18 cellular contexts compared by ENCODE assay signal in genomic region chr9:72597606-72598005, GRCh38.
DNase-seq lines count a peak whose midpoint lies in the region; ATAC-seq, FAIRE-seq and TF ChIP-seq lines count a peak whose summit lies in the region.
"Had no signal": no experiment of that assay in that cellular context is flagged by ENCODE, and none has a peak within 500 bp of the region (broad histone marks: within the 10 kb centered on the region; RNA-seq: fewer than 3 reads in every experiment).

No MANE protein-coding gene starts in this region.

- H3K79me2 ChIP-seq in HepG2 (ENCODE audit: insufficient read depth, low read length) = no peaks in the 10 kb centered on the region
- no peaks in the 10 kb centered on the region for H3K79me2 ChIP-seq in smooth muscle cell (ENCODE audit: low read depth)

- FAIRE-seq in HepG2 (lab: Jason Lieb, UNC) = no peak
- FAIRE-seq: GM12878, GM19239 had no signal

- no peak for TF ChIP-seq RAD21 in HepG2 (CRISPR knock-in tag; IDR thresholded peaks at IDR 0.05)

- H3K36me3 ChIP-seq in right lobe of liver (no peaks in the 10 kb centered on the region), HepG2 (replicated peaks in 1 of 2; ENCODE audit: control insufficient read depth in 1 of 2, insufficient read depth in 2 of 2, low read length in 2 of 2) (no peaks in the 10 kb centered on the region), smooth muscle cell (ENCODE audit: low read depth) (no peaks in the 10 kb centered on the region)
- H3K36me3 ChIP-seq: BLaER1 treated with 17β-estradiol and CSF1 and Interleukin-3, amounts not matched to agents 10 nM and 100 nM had no signal

- ATAC-seq in right lobe of liver = no peak
- ATAC-seq in HepG2 = no peak
- ATAC-seq: CD8-positive, alpha-beta T cell; GM12878 had no signal

- H2AFZ ChIP-seq in HepG2 (ENCODE audit: low read length) (no peak overlapping the region), smooth muscle cell (ENCODE audit: low read depth) (no peak overlapping the region)

- H4K20me1 ChIP-seq in HepG2 (ENCODE audit: insufficient read depth, low read length) (no peaks in the 10 kb centered on the region), smooth muscle cell (ENCODE audit: low read depth) (no peaks in the 10 kb centered on the region)
- H4K20me1 ChIP-seq: BLaER1 treated with 17β-estradiol and CSF1 and Interleukin-3, amounts not matched to agents 10 nM and 100 nM had no signal

- no peak for TF ChIP-seq EP300 in HepG2 (IDR thresholded peaks at IDR 0.05; ENCODE audit: low read depth in 2 of 2, low read length in 2 of 2)
- TF ChIP-seq EP300 in HepG2 (CRISPR knock-in tag; IDR thresholded peaks at IDR 0.05; ENCODE audit: borderline replicate concordance) = no peak

- POLR2A ChIA-PET in HepG2 (lab: Yijun Ruan, JAX) = no interaction called here

- WGBS in right lobe of liver (ENCODE audit: insufficient coverage, low coverage, low lambda C conversion rate, missing lambda C conversion rate) = 98% methylated on average over 3 of the region's 3 CpGs
- 66% methylated on average over 3 of the region's 3 CpGs for WGBS in HepG2 (ENCODE audit: low lambda C conversion rate)
- 19% methylated on average over 3 of the region's 3 CpGs for WGBS in smooth muscle cell (ENCODE audit: low lambda C conversion rate)

- TF ChIP-seq CTCF in right lobe of liver (IDR thresholded peaks at IDR 0.05) = no peak
- TF ChIP-seq CTCF in HepG2 (CRISPR knock-in tag; IDR thresholded peaks at IDR 0.05) = no peak
- TF ChIP-seq CTCF in smooth muscle cell (IDR thresholded peaks at IDR 0.05; ENCODE audit: borderline replicate concordance, insufficient read depth, poor library complexity, severe bottlenecking) = no peak

- peak overlapping the region in 2 of 3 donors; percentile 34 to 51 for H3K27ac ChIP-seq in right lobe of liver
- H3K27ac ChIP-seq in HepG2 (ENCODE audit: extremely low read length, insufficient read depth, low read length) = no peak overlapping the region
- H3K27ac ChIP-seq in smooth muscle cell (ENCODE audit: low read depth) = peak overlapping the region; percentile 4
- H3K27ac ChIP-seq: BLaER1 treated with 17β-estradiol and CSF1 and Interleukin-3, amounts not matched to agents 10 nM and 100 nM had no signal

- intact Hi-C loops in right lobe of liver (cut with DNase I) = loop anchor here in 1 of 2 donors (10.0 kb wide), 1 partner anchor 323 kb away; no protein-coding TSS in a partner anchor
- intact Hi-C loops in HepG2 (cut with micrococcal nuclease; ENCODE audit: unreplicated experiment) = no loop called here

- H3K9me3 ChIP-seq in right lobe of liver (no peaks in the 10 kb centered on the region), HepG2 (ENCODE audit: low read length) (no peaks in the 10 kb centered on the region), smooth muscle cell (replicated peaks; ENCODE audit: low read depth) (no peaks in the 10 kb centered on the region)
- H3K9me3 ChIP-seq: BLaER1 treated with 17β-estradiol and CSF1 and Interleukin-3, amounts not matched to agents 10 nM and 100 nM had no signal

- in situ Hi-C loops in HepG2 (cut with HindIII; ENCODE audit: extremely low pct_ligation_motif_present, low pct_unique_long_range_greater_than_20kb) = loop anchor here (25.0 kb wide), 1 partner anchor 560 kb away; no protein-coding TSS in a partner anchor

- BruUV-seq in HepG2 (replicated peaks; lab: Mats Ljungman, UMichigan) = no TSS peak

- H3K4me1 ChIP-seq in right lobe of liver (peaks cover 0 to 5% (median 0%) of the 10 kb centered on the region in 4 donors), HepG2 (ENCODE audit: insufficient read depth, low read length) (no peaks in the 10 kb centered on the region), smooth muscle cell (ENCODE audit: low read depth) (peaks cover 3% of the 10 kb centered on the region)

- peaks cover 5% of the 10 kb centered on the region for H3F3A ChIP-seq in smooth muscle cell (ENCODE audit: low read depth)

- H3K4me3 ChIP-seq in right lobe of liver = no peak overlapping the region
- H3K4me3 ChIP-seq in HepG2 (replicated peaks in 1 of 3; ENCODE audit: insufficient read depth in 1 of 3, low read depth in 2 of 3, low read length in 3 of 3) = no peak overlapping the region
- H3K4me3 ChIP-seq in smooth muscle cell = no peak overlapping the region
- H3K4me3 ChIP-seq: BLaER1 treated with 17β-estradiol and CSF1 and Interleukin-3, amounts not matched to agents 10 nM and 100 nM; GM12878 had no signal

- no peak overlapping the region for H3K9ac ChIP-seq in HepG2 (ENCODE audit: insufficient read depth, low read depth, low read length)
- no peak overlapping the region for H3K9ac ChIP-seq in smooth muscle cell (ENCODE audit: low read depth)
- H3K9ac ChIP-seq: BLaER1 treated with 17β-estradiol and CSF1 and Interleukin-3, amounts not matched to agents 10 nM and 100 nM had no signal

- DNase-seq in right lobe of liver = no peak
- DNase-seq in HepG2 (ENCODE audit: low spot score) = no peak
- DNase-seq in amniotic epithelial cell (ENCODE audit: low read depth) = peak; percentile 70
- DNase-seq in smooth muscle cell (lab: John Stamatoyannopoulos, UW; ENCODE audit: unreplicated experiment) = no peak
- no peak for DNase-seq in islet precursor cell
- DNase-seq in NCI-H1048 (lab: John Stamatoyannopoulos, UW) = no peak
- DNase-seq in foreskin melanocyte = no peak
- DNase-seq: 8988T; Calu3; CD8-positive, alpha-beta T cell; DMS 273 treated with DMSO at 0.1 percent for 48 hours; DMS53; DND-41; EL; HCEC 1CT had no signal

- CTCF ChIA-PET in HepG2 (lab: Yijun Ruan, JAX; ENCODE audit: low intra/inter-chr PET ratio, low total read pairs) = interaction anchor here (0.7 kb wide), 1 partner anchor 317 kb away, joined by 3 read pairs; no protein-coding TSS in a partner anchor

- H3K27me3 ChIP-seq in right lobe of liver = no peaks in the 10 kb centered on the region
- H3K27me3 ChIP-seq in HepG2 (ENCODE audit: control insufficient read depth in 1 of 2, insufficient read depth in 2 of 2, low read length in 2 of 2) = no peaks in the 10 kb centered on the region; a peak in 1 of 5 replicates
- no peaks in the 10 kb centered on the region for H3K27me3 ChIP-seq in smooth muscle cell (ENCODE audit: low read depth)
- H3K27me3 ChIP-seq: BLaER1 treated with 17β-estradiol and CSF1 and Interleukin-3, amounts not matched to agents 10 nM and 100 nM had no signal

- TF ChIP-seq POLR2A in right lobe of liver (IDR thresholded peaks at IDR 0.05) = no peak
- TF ChIP-seq POLR2A in HepG2 (IDR thresholded peaks at IDR 0.05; ENCODE audit: insufficient read depth in 1 of 2, low read depth in 2 of 2, low read length in 2 of 2) = no peak

- H3K4me2 ChIP-seq in HepG2 (ENCODE audit: low read depth, low read length) = no peak overlapping the region
- H3K4me2 ChIP-seq in smooth muscle cell = peak overlapping the region; percentile 51
- H3K4me2 ChIP-seq: BLaER1 treated with 17β-estradiol and CSF1 and Interleukin-3, amounts not matched to agents 10 nM and 100 nM had no signal

TF ChIP-seq in HepG2, 621 proteins besides CTCF, POLR2A, EP300 and RAD21 (continues in another document):
- no peak for TF ChIP-seq HOXA9 (CRISPR knock-in tag; IDR thresholded peaks at IDR 0.05; ENCODE audit: borderline replicate concordance)
- no peak for TF ChIP-seq ZSCAN25 (CRISPR knock-in tag; IDR thresholded peaks at IDR 0.05)
- TF ChIP-seq PPARG (CRISPR knock-in tag; conservative IDR thresholded peaks at IDR 0.05) = no peak
- no peak for TF ChIP-seq ZNF275 (CRISPR knock-in tag; IDR thresholded peaks at IDR 0.05; ENCODE audit: borderline replicate concordance)
- TF ChIP-seq ZBTB38 (CRISPR knock-in tag; IDR thresholded peaks at IDR 0.05) = no peak
- TF ChIP-seq PCBP2 (optimal IDR thresholded peaks at IDR 0.05; ENCODE audit: low read depth, low read length, poor library complexity, severe bottlenecking) = no peak
- no peak for TF ChIP-seq AGO1 (IDR thresholded peaks at IDR 0.05; ENCODE audit: low read depth, low read length, poor library complexity, severe bottlenecking)
- TF ChIP-seq, protein P1, sequence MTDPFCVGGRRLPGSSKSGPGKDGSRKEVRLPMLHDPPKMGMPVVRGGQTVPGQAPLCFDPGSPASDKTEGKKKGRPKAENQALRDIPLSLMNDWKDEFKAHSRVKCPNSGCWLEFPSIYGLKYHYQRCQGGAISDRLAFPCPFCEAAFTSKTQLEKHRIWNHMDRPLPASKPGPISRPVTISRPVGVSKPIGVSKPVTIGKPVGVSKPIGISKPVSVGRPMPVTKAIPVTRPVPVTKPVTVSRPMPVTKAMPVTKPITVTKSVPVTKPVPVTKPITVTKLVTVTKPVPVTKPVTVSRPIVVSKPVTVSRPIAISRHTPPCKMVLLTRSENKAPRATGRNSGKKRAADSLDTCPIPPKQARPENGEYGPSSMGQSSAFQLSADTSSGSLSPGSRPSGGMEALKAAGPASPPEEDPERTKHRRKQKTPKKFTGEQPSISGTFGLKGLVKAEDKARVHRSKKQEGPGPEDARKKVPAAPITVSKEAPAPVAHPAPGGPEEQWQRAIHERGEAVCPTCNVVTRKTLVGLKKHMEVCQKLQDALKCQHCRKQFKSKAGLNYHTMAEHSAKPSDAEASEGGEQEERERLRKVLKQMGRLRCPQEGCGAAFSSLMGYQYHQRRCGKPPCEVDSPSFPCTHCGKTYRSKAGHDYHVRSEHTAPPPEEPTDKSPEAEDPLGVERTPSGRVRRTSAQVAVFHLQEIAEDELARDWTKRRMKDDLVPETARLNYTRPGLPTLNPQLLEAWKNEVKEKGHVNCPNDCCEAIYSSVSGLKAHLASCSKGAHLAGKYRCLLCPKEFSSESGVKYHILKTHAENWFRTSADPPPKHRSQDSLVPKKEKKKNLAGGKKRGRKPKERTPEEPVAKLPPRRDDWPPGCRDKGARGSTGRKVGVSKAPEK (CRISPR knock-in tag; IDR thresholded peaks at IDR 0.05; ENCODE audit: borderline replicate concordance) = no peak
- TF ChIP-seq SMYD3 (CRISPR knock-in tag; IDR thresholded peaks at IDR 0.05) = no peak
- TF ChIP-seq STAG1 (CRISPR knock-in tag; IDR thresholded peaks at IDR 0.05) = no peak
- no peak for TF ChIP-seq KLF13 (CRISPR knock-in tag; IDR thresholded peaks at IDR 0.05)
- TF ChIP-seq POLR2AphosphoS5 (IDR thresholded peaks at IDR 0.05; ENCODE audit: low read depth, low read length) = no peak
- no peak for TF ChIP-seq ZNF30 (CRISPR knock-in tag; IDR thresholded peaks at IDR 0.05)
- no peak for TF ChIP-seq RFX1 (IDR thresholded peaks at IDR 0.05)
- no peak for TF ChIP-seq ZNF674 (CRISPR knock-in tag; IDR thresholded peaks at IDR 0.05; ENCODE audit: low read depth)
